ENCODE assay signal across 22 cellular contexts in genomic region chr15:35092846-35093245, GRCh38. TPM values are rescaled to one million over a fixed set of nuclear protein-coding genes. Genes with fewer than 3 reads are reported as not detected.
DNase-seq lines count a peak whose midpoint lies in the region; ATAC-seq, FAIRE-seq and TF ChIP-seq lines count a peak whose summit lies in the region.
"Had no signal": no experiment of that assay in that cellular context is flagged by ENCODE, and none has a peak within 500 bp of the region (broad histone marks: within the 10 kb centered on the region; RNA-seq: fewer than 3 reads in every experiment).

No MANE protein-coding gene starts in this region.

- H3K9me3 ChIP-seq in K562 (replicated peaks; ENCODE audit: control insufficient read depth, insufficient read depth, low read depth, low read length) = no peaks in the 10 kb centered on the region
- no peaks in the 10 kb centered on the region for H3K9me3 ChIP-seq in esophagus muscularis mucosa
- no peaks in the 10 kb centered on the region for H3K9me3 ChIP-seq in neuronal stem cell (replicated peaks in 1 of 2; ENCODE audit: control insufficient read depth in 2 of 2, insufficient read depth in 1 of 2, low read depth in 1 of 2, low read length in 2 of 2)

- no peak for TF ChIP-seq POLR2A in K562 (conservative IDR thresholded peaks at IDR 0.05)
- TF ChIP-seq POLR2A in esophagus muscularis mucosa (IDR thresholded peaks at IDR 0.05; ENCODE audit: low read depth) = no peak

- no peak overlapping the region for H2BK15ac ChIP-seq in neuronal stem cell (ENCODE audit: low read length)

- POLR2A ChIA-PET in K562 (lab: Yijun Ruan, JAX) = no interaction called here

- CTCF ChIA-PET in K562 (lab: Yijun Ruan, JAX; ENCODE audit: low intra/inter-chr PET ratio) = no interaction called here

- WGBS in K562 (ENCODE audit: insufficient coverage, low coverage, missing lambda C conversion rate) = 78% methylated on average over 27 of the region's 33 CpGs
- WGBS in esophagus muscularis mucosa = 96% methylated on average over 33 of the region's 33 CpGs
- WGBS in neuronal stem cell (ENCODE audit: extremely low coverage in 2 of 2, insufficient read length in 2 of 2, insufficient replicate concordance in 1 of 2), 2 donors = no CpG with 5 or more reads among the region's 33 CpGs

- H3K4ac ChIP-seq in neuronal stem cell (ENCODE audit: low read length) = no peak overlapping the region

- no peaks in the 10 kb centered on the region for H3K79me1 ChIP-seq in neuronal stem cell (ENCODE audit: low read depth, low read length)

- no peak overlapping the region for H2AFZ ChIP-seq in K562 (ENCODE audit: low read depth, low read length)
- no peak overlapping the region for H2AFZ ChIP-seq in neuronal stem cell (ENCODE audit: low read length)
- H2AFZ ChIP-seq: GM23248 had no signal

- TF ChIP-seq EP300 in K562 (IDR thresholded peaks at IDR 0.05; ENCODE audit: low read length) = no peak
- no peak for TF ChIP-seq EP300 in esophagus muscularis mucosa (IDR thresholded peaks at IDR 0.05)

- no peaks in the 10 kb centered on the region for H3K79me2 ChIP-seq in K562 (ENCODE audit: control insufficient read depth, insufficient read depth, low read length)

- no peaks in the 10 kb centered on the region for H3K27me3 ChIP-seq in K562 (ENCODE audit: control insufficient read depth in 2 of 2, insufficient read depth in 2 of 2, low read length in 2 of 2)
- no peaks in the 10 kb centered on the region for H3K27me3 ChIP-seq in esophagus muscularis mucosa
- H3K27me3 ChIP-seq in neuronal stem cell (ENCODE audit: control insufficient read depth in 3 of 3, insufficient read depth in 3 of 3, low read depth in 1 of 3, low read length in 3 of 3) = peaks cover 0 to 2% (median 0%) of the 10 kb centered on the region in 3 experiments

- no peak overlapping the region for H4K8ac ChIP-seq in neuronal stem cell (ENCODE audit: low read depth, low read length)

- H4K91ac ChIP-seq in neuronal stem cell (ENCODE audit: low read depth, low read length, poor library complexity) = no peak overlapping the region

- BruUV-seq in K562 (replicated peaks; lab: Mats Ljungman, UMichigan) = no TSS peak

- TF ChIP-seq CTCF in K562 (IDR thresholded peaks at IDR 0.05 in 2 of 3, conservative IDR thresholded peaks at IDR 0.05 in 1 of 3; ENCODE audit: insufficient read depth in 2 of 3, low read depth in 1 of 3, low read length in 3 of 3) = no peak
- TF ChIP-seq CTCF in esophagus muscularis mucosa (IDR thresholded peaks at IDR 0.05) = no peak

- H3K4me3 ChIP-seq in K562 (no peak overlapping the region), esophagus muscularis mucosa (no peak overlapping the region), neuronal stem cell (ENCODE audit: low read length in 2 of 2) (no peak overlapping the region)
- H3K4me3 ChIP-seq: GM23248 had no signal

- H3K36me3 ChIP-seq in K562 (ENCODE audit: control insufficient read depth, insufficient read depth, low read length) (no peaks in the 10 kb centered on the region), esophagus muscularis mucosa (no peaks in the 10 kb centered on the region), neuronal stem cell (replicated peaks in 1 of 2; ENCODE audit: control insufficient read depth in 2 of 2, insufficient read depth in 2 of 2, low read length in 2 of 2) (no peaks in the 10 kb centered on the region)

- H3K23ac ChIP-seq in neuronal stem cell (ENCODE audit: low read depth, low read length, poor library complexity) = no peak overlapping the region

- intact Hi-C loops in K562 (cut with micrococcal nuclease) = no loop called here
- intact Hi-C loops in esophagus muscularis mucosa (cut with DNase I) = no loop called here

- H3K4me2 ChIP-seq in K562 (ENCODE audit: insufficient read depth, low read length) (no peak overlapping the region), neuronal stem cell (ENCODE audit: insufficient read depth, low read length, poor library complexity, severe bottlenecking) (no peak overlapping the region)

- H3K9ac ChIP-seq in K562 (ENCODE audit: insufficient read depth in 1 of 2, low read depth in 2 of 2, low read length in 2 of 2) = no peak overlapping the region
- H3K9ac ChIP-seq in neuronal stem cell (ENCODE audit: low read depth, low read length, poor library complexity) = no peak overlapping the region
- H3K9ac ChIP-seq: GM23248 had no signal

- H3K18ac ChIP-seq in neuronal stem cell (ENCODE audit: low read length) = peak overlapping the region; percentile 80

- H3K14ac ChIP-seq in neuronal stem cell (ENCODE audit: low read length) = peak overlapping the region; percentile 21

- H3K4me1 ChIP-seq in K562 (replicated peaks in 1 of 2; ENCODE audit: control insufficient read depth in 2 of 2, insufficient read depth in 2 of 2, low read length in 2 of 2) (no peaks in the 10 kb centered on the region; a peak in 1 of 5 replicates), esophagus muscularis mucosa (peaks cover 0 to 33% (median 14%) of the 10 kb centered on the region in 4 donors), neuronal stem cell (ENCODE audit: control insufficient read depth in 2 of 2, insufficient read depth in 1 of 2, low read depth in 1 of 2, low read length in 2 of 2) (no peaks in the 10 kb centered on the region)

- no peak for TF ChIP-seq RAD21 in K562 (CRISPR knock-in tag; conservative IDR thresholded peaks at IDR 0.05 in 1 of 2, IDR thresholded peaks at IDR 0.05 in 1 of 2)

- no peak overlapping the region for H3K27ac ChIP-seq in K562 (ENCODE audit: extremely low read depth, low read depth, low read length)
- H3K27ac ChIP-seq in esophagus muscularis mucosa (replicated peaks in 1 of 4) = no peak overlapping the region
- no peak overlapping the region for H3K27ac ChIP-seq in neuronal stem cell (replicated peaks; ENCODE audit: low read length)
- H3K27ac ChIP-seq: GM23248 had no signal

- H3K9me1 ChIP-seq in K562 (ENCODE audit: control insufficient read depth, insufficient read depth, low read length) = no peaks in the 10 kb centered on the region

- no peak for ATAC-seq in K562
- ATAC-seq in HG03520 (IDR thresholded peaks at IDR 0.05; ENCODE audit: unreplicated experiment) = no peak
- ATAC-seq: HCT116 had no signal

- no peak overlapping the region for H2AK5ac ChIP-seq in neuronal stem cell (ENCODE audit: low read depth, low read length)

- in situ Hi-C loops in K562 (cut with MboI) = loop anchor here (25.0 kb wide), 1 partner anchor 194 kb away; no protein-coding TSS in a partner anchor

- DNase-seq in K562 (ENCODE audit: extremely low read depth in 1 of 4, low spot score in 3 of 4) (no peak), esophagus muscularis mucosa (ENCODE audit: extremely low spot score) (peak; percentile 50), neuronal stem cell (ENCODE audit: low spot score) (no peak), activated gamma-delta T cell treated with Interleukin-2 at 50 U/mL for 16 hours (no peak), GF-D8 (lab: John Stamatoyannopoulos, UW) (no peak)
- DNase-seq: C1 segment of cervical spinal cord; Calu3; CD4-positive, alpha-beta memory T cell; COR-L47; DMS53; DMS79 treated with DMSO at 0.1 percent for 48 hours; GM23248; H9 had no signal

- H4K20me1 ChIP-seq in K562 (replicated peaks; ENCODE audit: control insufficient read depth, insufficient read depth, low read length) = no peaks in the 10 kb centered on the region

- no peak overlapping the region for H2BK5ac ChIP-seq in neuronal stem cell (ENCODE audit: low read length)

- H2BK120ac ChIP-seq in neuronal stem cell (ENCODE audit: low read depth, low read length) = no peak overlapping the region

- no peak overlapping the region for H2BK12ac ChIP-seq in neuronal stem cell (ENCODE audit: low read length)

- no peak for FAIRE-seq in K562 (lab: Jason Lieb, UNC)
- FAIRE-seq: GM12892 had no signal

TF ChIP-seq in K562, 482 proteins besides CTCF, POLR2A, EP300 and RAD21:
- no peak for TF ChIP-seq KDM4B (IDR thresholded peaks at IDR 0.05; ENCODE audit: borderline replicate concordance in 2 of 2, low read depth in 1 of 2)
- TF ChIP-seq ZBTB33 (CRISPR knock-in tag; IDR thresholded peaks at IDR 0.05) = peak; percentile 76

RNA-seq across cellular contexts. Expression of gene NANOGP8, which starts 7.8 kb away (rescaled TPM):
- total RNA-seq in K562 (2011; cell fraction: chromatin; rRNA removed; ENCODE audit: low replicate concordance) = not detected in 2 replicates
- total RNA-seq in K562 (2011; cell fraction: nucleolus; rRNA removed) = not detected in 2 replicates
- not detected in 2 replicates for total RNA-seq in K562 (2011; cell fraction: nucleoplasm; rRNA removed)
- total RNA-seq in K562 (2014; rRNA removed) (not detected in 2 replicates), K562 (2014; rRNA removed; fragmentation: Illumina TruSeq; extraction: Trizol) (not detected in 2 replicates), K562 (2015; rRNA removed; fragmentation: Illumina TruSeq; extraction: Trizol) (not detected in 2 replicates), K562 (2021) (not detected in 2 replicates), esophagus muscularis mucosa (1 to 10 TPM in 1 of 4 donors, under 1 TPM in 2, not detected in 1; 0.63 to 3.3 (median 0.71) TPM)
- polyA plus RNA-seq in K562 (2011; rRNA removed) (not detected in 2 replicates), K562 (2014; fragmentation: Illumina TruSeq; extraction: Trizol) (not detected in 2 replicates), K562 (2014; fragmentation: Nextera tagmentation; extraction: Ambion mirVana) (not detected), K562 (2014; rRNA removed) (not detected in 2 replicates)
- polyA plus RNA-seq in K562 (2011; cell fraction: cytosol; rRNA removed) = not detected in 2 replicates
- not detected in 2 replicates for polyA plus RNA-seq in K562 (2011; cell fraction: nucleus; rRNA removed)
- not detected in 2 replicates for polyA plus RNA-seq in K562 (2012)
- polyA minus RNA-seq in K562 (2011; rRNA and poly(A)+ RNA removed) = not detected in 2 replicates
- polyA minus RNA-seq in K562 (2011; cell fraction: cytosol; rRNA and poly(A)+ RNA removed) = not detected in 2 replicates
- not detected in 2 replicates for polyA minus RNA-seq in K562 (2011; cell fraction: nucleus; rRNA and poly(A)+ RNA removed)
- polyA plus RNA-seq in neuronal stem cell (2013, experiment 1 of 2) = not detected
- polyA plus RNA-seq in neuronal stem cell (2013, experiment 2 of 2) = 0.07 TPM
- total RNA-seq: A172; A673; Calu3; CD4-positive, alpha-beta memory T cell; Daoy; G401; GM23248; H4 had no signal
- polyA plus RNA-seq: BJ; CD4-positive, alpha-beta memory T cell; GM23248 had no signal
